ENCODE assay signal across 8 cellular contexts in the genomic region with DNA sequence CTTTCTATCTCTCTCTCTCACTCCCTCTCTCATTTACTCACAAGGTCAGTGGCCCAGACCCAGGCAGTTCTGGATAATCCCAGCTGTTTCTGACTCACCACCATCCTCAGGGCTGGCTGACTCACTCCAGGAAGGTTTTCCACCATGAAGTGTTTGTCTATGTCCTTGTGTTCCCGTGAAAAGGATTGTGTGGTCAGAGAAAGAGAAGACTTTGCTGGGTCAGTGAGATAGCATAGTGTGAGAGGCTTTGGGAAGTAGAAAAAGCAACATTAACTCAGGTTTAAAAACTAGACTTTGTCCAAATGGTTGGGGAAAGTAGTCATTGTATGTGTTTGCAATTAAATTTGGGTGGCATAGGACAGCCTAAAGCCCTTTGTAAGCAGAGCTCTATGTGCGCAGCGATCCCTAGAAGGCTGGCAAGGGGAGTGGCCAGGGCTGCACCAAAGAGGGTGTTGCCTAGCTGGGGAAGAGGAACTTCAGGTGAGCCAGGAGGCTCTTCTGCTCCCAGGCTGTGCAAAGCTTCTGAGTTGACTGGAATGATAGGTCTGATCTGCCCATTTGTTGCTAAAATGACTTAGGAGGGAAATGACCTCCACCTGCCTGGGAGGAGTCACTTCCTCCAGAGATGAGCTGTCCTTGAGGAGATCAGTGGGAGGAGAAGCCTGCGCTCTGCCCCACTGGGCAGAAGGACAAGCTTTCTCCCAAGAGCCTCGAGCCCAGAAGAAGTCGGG. TPM values are rescaled to one million over a fixed set of nuclear protein-coding genes. Genes with fewer than 3 reads are reported as not detected.
DNase-seq lines count a peak whose midpoint lies in the region; ATAC-seq and TF ChIP-seq lines count a peak whose summit lies in the region.

No MANE protein-coding gene starts in this region.

- DNase-seq in SIG-M5 treated with dmso at 0.1 percent for 504 hours (lab: John Stamatoyannopoulos, UW; ENCODE audit: unreplicated experiment) (peak; percentile 28), SIG-M5 (lab: John Stamatoyannopoulos, UW) (no peak), RPMI7951 (ENCODE audit: low read depth) (peak; percentile 98), fibroblast of pulmonary artery (ENCODE audit: low read depth) (peak; percentile 96), renal cortical epithelial cell (ENCODE audit: low read depth) (peak; percentile 99), retina (no peak)
- no peak for DNase-seq in effector CD4-positive, alpha-beta T cell

- ATAC-seq in HG03354 (IDR thresholded peaks at IDR 0.05; ENCODE audit: poor library complexity, severe bottlenecking, unreplicated experiment), result no peak

- H3K4me3 ChIP-seq in fibroblast of pulmonary artery (replicated peaks; ENCODE audit: low read depth, low read length), result no peak overlapping the region

- TF ChIP-seq CTCF in fibroblast of pulmonary artery (IDR thresholded peaks at IDR 0.05; ENCODE audit: low read length, missing control alignments), result no peak

RNA-seq across cellular contexts. Expression of a gene that starts 4.9 kb away (rescaled TPM):
- total RNA-seq in RPMI7951 (2014; rRNA removed; shearing (Covaris generic)), result 202 and 247 TPM in 2 replicates
- total RNA-seq in renal cortical epithelial cell, result 300 and 425 TPM in 2 replicates

RNA-seq across cellular contexts. Expression of a gene that starts 41.9 kb away (rescaled TPM):
- total RNA-seq in RPMI7951 (2014; rRNA removed; shearing (Covaris generic)), result not detected in 2 replicates
- total RNA-seq in renal cortical epithelial cell, result 0.05 TPM in 1 of 2 replicates, not detected in the other

Comparison
In these comparisons a context has a peak if more than half of its experiments do, and no peak if none do; other contexts are left out.
1. DNase-seq: peak in SIG-M5 treated with dmso at 0.1 percent for 504 hours (single experiment), RPMI7951 (single experiment), fibroblast of pulmonary artery (single experiment) and renal cortical epithelial cell (single experiment); none in SIG-M5 (single experiment), effector CD4-positive, alpha-beta T cell (single experiment) and retina (single experiment).